Comparison of ENCODE assay signal across 8 cellular contexts in the genomic region with DNA sequence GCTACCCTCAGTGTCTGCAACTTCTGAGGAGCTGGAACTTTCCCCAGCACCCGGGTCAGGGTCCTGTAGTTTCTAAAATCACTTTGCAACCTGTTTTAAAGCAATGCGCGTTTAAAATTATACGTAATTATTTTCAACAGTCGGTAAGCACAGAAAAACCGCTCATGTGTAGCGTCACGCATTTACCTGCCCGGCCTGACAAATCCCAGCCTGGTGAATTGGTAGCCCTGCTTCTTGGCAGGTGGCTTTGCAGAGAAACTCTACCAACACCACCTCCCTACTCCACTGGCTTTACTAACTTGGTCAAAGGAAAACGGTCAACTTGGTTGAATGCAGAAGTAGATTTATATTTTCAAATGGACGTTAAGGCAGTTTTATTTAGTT. TPM values are rescaled to one million over a fixed set of nuclear protein-coding genes. Genes with fewer than 3 reads are reported as not detected.
A peak's percentile ranks its signal among the peaks of the same experiment; 100 is the strongest.
DNase-seq lines count a peak whose midpoint lies in the region; ATAC-seq and TF ChIP-seq lines count a peak whose summit lies in the region.

No MANE protein-coding gene starts in this region.

- BruUV-seq in PC-3 (replicated peaks; lab: Mats Ljungman, UMichigan) = TSS peak; percentile 38

- CTCF ChIA-PET in PC-3 (lab: Charles Lee) = no interaction called here

- no peaks in the 10 kb centered on the region for H3K27me3 ChIP-seq in HAP-1 (ENCODE audit: low read depth)
- H3K27me3 ChIP-seq in PC-3 (ENCODE audit: low read length) = no peaks in the 10 kb centered on the region
- no peaks in the 10 kb centered on the region for H3K27me3 ChIP-seq in skeletal muscle satellite cell (ENCODE audit: control insufficient read depth, insufficient read depth, low read length)

- H3K4me2 ChIP-seq in PC-3 (ENCODE audit: low read length) (peak overlapping the region; percentile 96), skeletal muscle satellite cell (ENCODE audit: low read length) (peak overlapping the region; percentile 75)

- TF ChIP-seq CTCF in PC-3 (conservative IDR thresholded peaks at IDR 0.05; ENCODE audit: low read depth, low read length) (no peak), glutamatergic neuron (IDR thresholded peaks at IDR 0.05; ENCODE audit: partially characterized antibody, unreplicated experiment) (no peak)

- no peaks in the 10 kb centered on the region for H3K79me2 ChIP-seq in PC-3 (ENCODE audit: low read length)

- H3K27ac Mint-ChIP-seq in glutamatergic neuron (ENCODE audit: unreplicated experiment) = no peak overlapping the region

- DNase-seq in HAP-1 (ENCODE audit: low spot score in 2 of 2) = no peak
- peak; percentile 45 for DNase-seq in PC-3
- no peak for DNase-seq in glutamatergic neuron
- no peak for DNase-seq in NCI-H524 (lab: John Stamatoyannopoulos, UW)
- DNase-seq in hypothalamus (lab: John Stamatoyannopoulos, UW) = no peak

- peak; percentile 60 for ATAC-seq in PC-3
- no peak for ATAC-seq in HG03108 (IDR thresholded peaks at IDR 0.05; ENCODE audit: unreplicated experiment)

- no peaks in the 10 kb centered on the region for H3K9me3 Mint-ChIP-seq in glutamatergic neuron (ENCODE audit: unreplicated experiment)

- H3K9me2 ChIP-seq in PC-3 (replicated peaks; ENCODE audit: low read length) = no peaks in the 10 kb centered on the region

- no peaks in the 10 kb centered on the region for H3K4me1 Mint-ChIP-seq in glutamatergic neuron (ENCODE audit: low read depth, unreplicated experiment)

- intact Hi-C loops in PC-3 (cut with micrococcal nuclease) = loop anchor here (5.0 to 10.0 kb wide), 3 partner anchors 186 to 474 kb away; partner anchors contain the start of gene PPP3CA

- no peaks in the 10 kb centered on the region for H3K27me3 Mint-ChIP-seq in glutamatergic neuron (ENCODE audit: unreplicated experiment)

- H3K4me3 ChIP-seq in GM08714 (ENCODE audit: low read length) (peak overlapping the region; percentile 48; the same call in 1 of the 2 replicates), HAP-1 (peak overlapping the region; percentile 30; the same call in 1 of the 2 replicates), PC-3 (ENCODE audit: low read length) (peak overlapping the region; percentile 74), skeletal muscle satellite cell (ENCODE audit: low read length) (peak overlapping the region; percentile 67)

- H3K9ac ChIP-seq in PC-3 (ENCODE audit: low read length) = peak overlapping the region; percentile 80
- H3K9ac ChIP-seq in skeletal muscle satellite cell (ENCODE audit: low read depth, low read length) = peak overlapping the region; percentile 62

- H2AFZ ChIP-seq in PC-3 (ENCODE audit: low read length) = peak overlapping the region; percentile 93

- H4K20me1 ChIP-seq in PC-3 (ENCODE audit: low read length) = no peaks in the 10 kb centered on the region

- H3K36me3 Mint-ChIP-seq in glutamatergic neuron (ENCODE audit: unreplicated experiment) = peaks cover 4% of the 10 kb centered on the region

- peak overlapping the region; percentile 56 for H3K27ac ChIP-seq in PC-3 (ENCODE audit: low read length)

- peaks cover 19% of the 10 kb centered on the region for H3K4me1 ChIP-seq in HAP-1
- peaks cover 16% of the 10 kb centered on the region for H3K4me1 ChIP-seq in PC-3 (ENCODE audit: insufficient read depth, low read length)
- H3K4me1 ChIP-seq in skeletal muscle satellite cell (ENCODE audit: control insufficient read depth, insufficient read depth, low read length) = no peaks in the 10 kb centered on the region

- H3K9me3 ChIP-seq in HAP-1 = no peaks in the 10 kb centered on the region
- H3K9me3 ChIP-seq in PC-3 (ENCODE audit: low read length) = no peaks in the 10 kb centered on the region
- H3K9me3 ChIP-seq in skeletal muscle satellite cell (replicated peaks; ENCODE audit: low read length) = no peaks in the 10 kb centered on the region

- H3K36me3 ChIP-seq in HAP-1 (replicated peaks) (no peaks in the 10 kb centered on the region), PC-3 (ENCODE audit: low read depth, low read length) (no peaks in the 10 kb centered on the region), skeletal muscle satellite cell (ENCODE audit: insufficient read depth, low read length) (no peaks in the 10 kb centered on the region)

- POLR2A ChIA-PET in PC-3 (lab: Charles Lee; ENCODE audit: unreplicated experiment) = no interaction called here

- H3K4me3 Mint-ChIP-seq in glutamatergic neuron (ENCODE audit: unreplicated experiment) = peak overlapping the region; percentile 84

- in situ Hi-C loops in HAP-1 (cut with MboI; ENCODE audit: low sequenced_read_pairs) = no loop called here

- no peaks in the 10 kb centered on the region for H3F3A ChIP-seq in PC-3 (ENCODE audit: low read length, unreplicated experiment)

RNA-seq across cellular contexts. Expression of gene BANK1, which starts 0.7 kb away (rescaled TPM):
- 1.5 and 1.8 TPM in 2 replicates for total RNA-seq in PC-3 (2014; rRNA removed)
- total RNA-seq in glutamatergic neuron (ENCODE audit: unreplicated experiment) = not detected
- 0.25 TPM in 1 of 2 replicates, not detected in the other for total RNA-seq in skeletal muscle satellite cell (2012; rRNA removed)
